ENCODE assay signal across 8 cellular contexts in genomic region chr5:472656-473343, GRCh38. TPM values are rescaled to one million over a fixed set of nuclear protein-coding genes. Genes with fewer than 3 reads are reported as not detected.
DNase-seq lines count a peak whose midpoint lies in the region; ATAC-seq lines count a peak whose summit lies in the region.

No MANE protein-coding gene starts in this region.

- peak; percentile 70 for ATAC-seq in GM19025 (IDR thresholded peaks at IDR 0.05; ENCODE audit: low read depth, unreplicated experiment)
- peak; percentile 63 for ATAC-seq in HG03196 (IDR thresholded peaks at IDR 0.05; ENCODE audit: unreplicated experiment)
- peak; percentile 75 for ATAC-seq in left colon

- DNase-seq in AG20443 (ENCODE audit: low spot score): peak; percentile 100
- DNase-seq in NCI-H345 treated with DMSO at 0.1 percent for 48 hours (lab: John Stamatoyannopoulos, UW; ENCODE audit: unreplicated experiment): peak; percentile 43
- peak; percentile 88 to 92 for DNase-seq in activated CD4-positive, alpha-beta T cell treated with anti-CD3 and anti-CD28 coated beads for 4 hours
- DNase-seq in left colon: peak; percentile 81 to 93
- DNase-seq in stimulated activated CD4-positive, alpha-beta T cell treated with anti-CD3 and anti-CD28 coated beads, Interleukin-1b, Interleukin-23, amount 100 ng/mL, for 4 hours (ENCODE audit: low read depth in 2 of 2): peak; percentile 87 to 93

- intact Hi-C loops in left colon (cut with DNase I, micrococcal nuclease): no loop called here

- peak overlapping the region; percentile 65 for H3K27ac ChIP-seq in cingulate gyrus (ENCODE audit: low read depth, low read length)

RNA-seq across cellular contexts. Expression of gene EXOC3, which starts 29.8 kb away (rescaled TPM):
- 10 to 100 TPM; 65.2 to 75.1 TPM for total RNA-seq in left colon

RNA-seq across cellular contexts. Expression of gene SLC9A3, which starts 51.4 kb away (rescaled TPM):
- 100 to 1,000 TPM in 1 of 2 donors, 10 to 100 TPM in 1; 78.1 to 170 TPM for total RNA-seq in left colon

Comparison
In these comparisons a context has a peak if more than half of its experiments do, and no peak if none do; other contexts are left out.
1. Peak in every context shown above with its lines: DNase-seq, ATAC-seq and H3K27ac ChIP-seq.
2. DNase-seq: peak in every context shown above with its lines; median percentile 100 in AG20443; 90 in activated CD4-positive, alpha-beta T cell treated with anti-CD3 and anti-CD28 coated beads for 4 hours; 90 in stimulated activated CD4-positive, alpha-beta T cell treated with anti-CD3 and anti-CD28 coated beads, Interleukin-1b, Interleukin-23, amount 100 ng/mL, for 4 hours; 87 in left colon; 43 in NCI-H345 treated with DMSO at 0.1 percent for 48 hours.